In genomic region chr12:53485955-53486729, GRCh38 we compare ENCODE assay signal across 20 cellular contexts. TPM values are rescaled to one million over a fixed set of nuclear protein-coding genes. Genes with fewer than 3 reads are reported as not detected.
DNase-seq lines count a peak whose midpoint lies in the region; ATAC-seq, FAIRE-seq and TF ChIP-seq lines count a peak whose summit lies in the region.
"Had no signal": no experiment of that assay in that cellular context is flagged by ENCODE, and none has a peak within 500 bp of the region (broad histone marks: within the 10 kb centered on the region; RNA-seq: fewer than 3 reads in every experiment).

No MANE protein-coding gene starts in this region.

- no peaks in the 10 kb centered on the region for H3K9me3 ChIP-seq in A549
- no peaks in the 10 kb centered on the region for H3K9me3 ChIP-seq in CD8-positive, alpha-beta memory T cell (ENCODE audit: low read length)
- H3K9me3 ChIP-seq: right lobe of liver, uterus had no signal

- no peak for FAIRE-seq in A549 (lab: Jason Lieb, UNC)

- H3K4me1 Mint-ChIP-seq in CD8-positive, alpha-beta memory T cell = peaks cover 8 to 29% (median 10%) of the 10 kb centered on the region in 3 donors
- peaks cover 16% of the 10 kb centered on the region for H3K4me1 Mint-ChIP-seq in central memory CD8-positive, alpha-beta T cell
- peaks cover 0 to 21% (median 8%) of the 10 kb centered on the region in 4 donors for H3K4me1 Mint-ChIP-seq in naive thymus-derived CD8-positive, alpha-beta T cell

- H3K4me1 ChIP-seq in A549 = peaks cover 13% of the 10 kb centered on the region; the same call in 2 of the 3 replicates
- H3K4me1 ChIP-seq in CD8-positive, alpha-beta memory T cell (ENCODE audit: insufficient read depth, low read length) = no peaks in the 10 kb centered on the region
- H3K4me1 ChIP-seq: right lobe of liver, uterus had no signal

- peaks cover 27% of the 10 kb centered on the region for H3K36me3 ChIP-seq in CD8-positive, alpha-beta memory T cell (ENCODE audit: insufficient read depth, low read length)
- H3K36me3 ChIP-seq: uterus had no signal

- no peak for DNase-seq in A549 (ENCODE audit: low read depth in 1 of 2, low spot score in 1 of 2)
- no peak for DNase-seq in CD8-positive, alpha-beta memory T cell
- DNase-seq in central memory CD8-positive, alpha-beta T cell (ENCODE audit: low spot score in 2 of 2) = no peak
- no peak for DNase-seq in naive thymus-derived CD8-positive, alpha-beta T cell
- DNase-seq in NCI-H748 treated with DMSO at 0.1 percent for 48 hours (lab: John Stamatoyannopoulos, UW) = no peak
- DNase-seq in HEK293T (ENCODE audit: extremely low spot score) = no peak
- no peak for DNase-seq in hepatic stellate cell (ENCODE audit: low spot score)
- DNase-seq: activated gamma-delta T cell; hippocampal formation; NCI-H1105; NCI-H526 treated with DMSO at 0.1 percent for 48 hours; right lobe of liver; SHP77; stimulated activated CD4-positive, alpha-beta T cell treated with anti-CD3 and anti-CD28 coated beads, Interleukin-2, amount 100 ng/mL, for 24 hours had no signal

- CTCF ChIA-PET in A549 (lab: Yijun Ruan, JAX) = interaction anchor here (1.0 to 2.5 kb wide), 5 partner anchors 12 to 134 kb away, joined by 3 to 7 read pairs (median 5); partner anchors contain the start of gene MAP3K12
- CTCF ChIA-PET in CD8-positive, alpha-beta memory T cell (lab: Charles Lee) = interaction anchor here (0.7 kb wide), 1 partner anchor 134 kb away, joined by 3 read pairs; no protein-coding TSS in a partner anchor
- CTCF ChIA-PET in HEK293T (lab: Yijun Ruan, JAX) = no interaction called here

- no peak for TF ChIP-seq POLR2A in A549 (IDR thresholded peaks at IDR 0.05; ENCODE audit: low read length)

- no peak overlapping the region for H3K27ac ChIP-seq in A549
- no peak overlapping the region for H3K27ac ChIP-seq in CD8-positive, alpha-beta memory T cell (ENCODE audit: low read depth, low read length)
- H3K27ac ChIP-seq: right lobe of liver, uterus had no signal

- no peak for TF ChIP-seq CTCF in A549 (IDR thresholded peaks at IDR 0.05)

- TF ChIP-seq RAD21 in A549 (conservative IDR thresholded peaks at IDR 0.05 in 1 of 2, IDR thresholded peaks at IDR 0.05 in 1 of 2) = no peak

- TF ChIP-seq EP300 in A549 (IDR thresholded peaks at IDR 0.05) = no peak

- POLR2A ChIA-PET in A549 (lab: Yijun Ruan, JAX) = interaction anchor here (6.9 kb wide), 1 partner anchor 14 kb away, joined by 34 read pairs; the partner anchor contains the start of genes MAP3K12 and TARBP2
- POLR2A ChIA-PET in CD8-positive, alpha-beta memory T cell (lab: Charles Lee) = no interaction called here
- POLR2A ChIA-PET in naive thymus-derived CD8-positive, alpha-beta T cell (lab: Charles Lee) = interaction anchor here (1.0 kb wide), 1 partner anchor 15 kb away, joined by 5 read pairs; the partner anchor contains the start of gene TARBP2
- POLR2A ChIA-PET in HEK293T (lab: Yijun Ruan, JAX) = interaction anchor here (1.2 kb wide), 1 partner anchor 15 kb away, joined by 5 read pairs; the partner anchor contains the start of gene TARBP2

- H3K4me3 Mint-ChIP-seq in CD8-positive, alpha-beta memory T cell = peak overlapping the region in 1 of 7 donors; percentile 43
- no peak overlapping the region for H3K4me3 Mint-ChIP-seq in central memory CD8-positive, alpha-beta T cell
- peak overlapping the region in 1 of 10 donors; percentile 20 for H3K4me3 Mint-ChIP-seq in naive thymus-derived CD8-positive, alpha-beta T cell

- ATAC-seq in A549 = peak; percentile 2 to 3; a peak in 4 of 6 replicates
- ATAC-seq in central memory CD8-positive, alpha-beta T cell (replicated peaks; ENCODE audit: extremely low read depth, poor library complexity, severe bottlenecking) = peak; percentile 44
- no peak for ATAC-seq in naive thymus-derived CD8-positive, alpha-beta T cell
- ATAC-seq in HG03354 (IDR thresholded peaks at IDR 0.05; ENCODE audit: poor library complexity, severe bottlenecking, unreplicated experiment) = no peak
- ATAC-seq: HCT116 had no signal

- peaks cover 0 to 58% (median 6%) of the 10 kb centered on the region in 3 donors for H3K36me3 Mint-ChIP-seq in CD8-positive, alpha-beta memory T cell
- H3K36me3 Mint-ChIP-seq in central memory CD8-positive, alpha-beta T cell (ENCODE audit: insufficient read depth) = peaks cover 38% of the 10 kb centered on the region
- peaks cover 0 to 39% (median 5%) of the 10 kb centered on the region in 3 donors for H3K36me3 Mint-ChIP-seq in naive thymus-derived CD8-positive, alpha-beta T cell

- H3K27me3 ChIP-seq in CD8-positive, alpha-beta memory T cell (ENCODE audit: insufficient read depth, low read length, poor library complexity, severe bottlenecking) = no peaks in the 10 kb centered on the region
- H3K27me3 ChIP-seq: right lobe of liver, uterus had no signal

- no peaks in the 10 kb centered on the region for H3K27me3 Mint-ChIP-seq in CD8-positive, alpha-beta memory T cell
- no peaks in the 10 kb centered on the region for H3K27me3 Mint-ChIP-seq in central memory CD8-positive, alpha-beta T cell
- H3K27me3 Mint-ChIP-seq in naive thymus-derived CD8-positive, alpha-beta T cell = no peaks in the 10 kb centered on the region

- 96% methylated on average over 10 of the region's 10 CpGs for WGBS in A549 (ENCODE audit: missing lambda C conversion rate)

- no peaks in the 10 kb centered on the region for H3K9me3 Mint-ChIP-seq in CD8-positive, alpha-beta memory T cell
- H3K9me3 Mint-ChIP-seq in central memory CD8-positive, alpha-beta T cell = no peaks in the 10 kb centered on the region
- H3K9me3 Mint-ChIP-seq in naive thymus-derived CD8-positive, alpha-beta T cell = no peaks in the 10 kb centered on the region

- H3K27ac Mint-ChIP-seq in CD8-positive, alpha-beta memory T cell = peak overlapping the region; percentile 61 to 82 (median 65)
- H3K27ac Mint-ChIP-seq in central memory CD8-positive, alpha-beta T cell (ENCODE audit: low read depth) = peak overlapping the region; percentile 75
- H3K27ac Mint-ChIP-seq in naive thymus-derived CD8-positive, alpha-beta T cell = peak overlapping the region in 7 of 10 donors; percentile 19 to 89 (median 82)

- H3K4me2 ChIP-seq in A549 = no peak overlapping the region

- no peak overlapping the region for H3K4me3 ChIP-seq in A549
- no peak overlapping the region for H3K4me3 ChIP-seq in CD8-positive, alpha-beta memory T cell (ENCODE audit: low read length)
- H3K4me3 ChIP-seq: right lobe of liver, uterus had no signal

TF ChIP-seq in HEK293T, 16 proteins besides CTCF, POLR2A, EP300 and RAD21:
- TF ChIP-seq HDGF (IDR thresholded peaks at IDR 0.05; ENCODE audit: borderline replicate concordance) = no peak
- TF ChIP-seq ZNF384 (IDR thresholded peaks at IDR 0.05) = no peak
- no peak for TF ChIP-seq SUZ12 (IDR thresholded peaks at IDR 0.05)

RNA-seq across cellular contexts. Expression of gene MAP3K12, which starts 13.1 kb away (rescaled TPM):
- polyA plus RNA-seq in A549 (2011; rRNA removed) (21.9 and 30.6 TPM in 2 replicates), A549 (2017; fragmentation: RNase III; extraction: RNeasy Plus Mini Kit Qiagen cat#74134 plus additional on column Dnase treatment) (14.0 to 18.7 TPM (median 16.1 TPM) in 3 replicates)
- 20.1 and 23.0 TPM in 2 replicates for polyA plus RNA-seq in A549 (2012; cell fraction: cytosol; rRNA removed)
- 110 and 113 TPM in 2 replicates for polyA plus RNA-seq in A549 (2012; cell fraction: nucleus; rRNA removed)
- 29.2 and 40.6 TPM in 2 replicates for polyA minus RNA-seq in A549 (2011; rRNA and poly(A)+ RNA removed)
- 10 to 100 TPM; 11.9 TPM for total RNA-seq in CD8-positive, alpha-beta memory T cell
- 6.9 TPM for polyA plus RNA-seq in CD8-positive, alpha-beta memory T cell
- 10 to 100 TPM; 17.2 to 23.8 TPM for total RNA-seq in naive thymus-derived CD8-positive, alpha-beta T cell
- 1 to 10 TPM; 2.4 to 3.9 (median 3.4) TPM for polyA plus RNA-seq in naive thymus-derived CD8-positive, alpha-beta T cell

RNA-seq across cellular contexts. Expression of gene TARBP2, which starts 14.9 kb away (rescaled TPM):
- polyA plus RNA-seq in A549 (2011; rRNA removed) (41.5 and 51.2 TPM in 2 replicates), A549 (2017; fragmentation: RNase III; extraction: RNeasy Plus Mini Kit Qiagen cat#74134 plus additional on column Dnase treatment) (43.7 to 50.4 TPM (median 49.9 TPM) in 3 replicates)
- polyA plus RNA-seq in A549 (2012; cell fraction: cytosol; rRNA removed) = 91.9 and 106 TPM in 2 replicates
- 170 and 176 TPM in 2 replicates for polyA plus RNA-seq in A549 (2012; cell fraction: nucleus; rRNA removed)
- polyA minus RNA-seq in A549 (2011; rRNA and poly(A)+ RNA removed) = 39.4 and 49.2 TPM in 2 replicates
- 10 to 100 TPM; 62.1 to 65.1 TPM for total RNA-seq in CD8-positive, alpha-beta memory T cell
- polyA plus RNA-seq in CD8-positive, alpha-beta memory T cell = 26.3 TPM
- total RNA-seq in naive thymus-derived CD8-positive, alpha-beta T cell = 10 to 100 TPM; 45.2 to 46.1 TPM
- 10 to 100 TPM; 27.0 to 32.1 (median 27.9) TPM for polyA plus RNA-seq in naive thymus-derived CD8-positive, alpha-beta T cell

RNA-seq across cellular contexts. Expression of gene NPFF, which starts 21.1 kb away (rescaled TPM):
- polyA plus RNA-seq in A549 (2011; rRNA removed) = 0.17 TPM in 1 of 2 replicates, not detected in the other
- polyA plus RNA-seq in A549 (2012; cell fraction: cytosol; rRNA removed) = 0.26 and 0.46 TPM in 2 replicates
- polyA plus RNA-seq in A549 (2012; cell fraction: nucleus; rRNA removed) = 1.4 and 1.6 TPM in 2 replicates
- not detected in 3 replicates for polyA plus RNA-seq in A549 (2017; fragmentation: RNase III; extraction: RNeasy Plus Mini Kit Qiagen cat#74134 plus additional on column Dnase treatment)
- polyA minus RNA-seq in A549 (2011; rRNA and poly(A)+ RNA removed) = not detected in 2 replicates
- not detected for total RNA-seq in CD8-positive, alpha-beta memory T cell
- polyA plus RNA-seq in CD8-positive, alpha-beta memory T cell = not detected
- not detected for total RNA-seq in naive thymus-derived CD8-positive, alpha-beta T cell
- not detected for polyA plus RNA-seq in naive thymus-derived CD8-positive, alpha-beta T cell
- total RNA-seq: G401, OCI-LY7, omental fat pad, right lobe of liver, uterus had no signal

RNA-seq across cellular contexts. Expression of gene PCBP2, which starts 34.2 kb away (rescaled TPM):
- 367 and 604 TPM in 2 replicates for polyA plus RNA-seq in A549 (2011; rRNA removed)
- 705 and 750 TPM in 2 replicates for polyA plus RNA-seq in A549 (2012; cell fraction: cytosol; rRNA removed)
- polyA plus RNA-seq in A549 (2012; cell fraction: nucleus; rRNA removed) = 500 and 631 TPM in 2 replicates
- polyA plus RNA-seq in A549 (2017; fragmentation: RNase III; extraction: RNeasy Plus Mini Kit Qiagen cat#74134 plus additional on column Dnase treatment) = 546 to 553 TPM (median 551 TPM) in 3 replicates
- 1,540 and 1,566 TPM in 2 replicates for polyA minus RNA-seq in A549 (2011; rRNA and poly(A)+ RNA removed)
- 1,000 to 10,000 TPM in 1 of 2 experiments, 100 to 1,000 TPM in 1; 995 to 1,025 TPM for total RNA-seq in CD8-positive, alpha-beta memory T cell
- polyA plus RNA-seq in CD8-positive, alpha-beta memory T cell = 104 TPM
- 100 to 1,000 TPM; 858 to 917 TPM for total RNA-seq in naive thymus-derived CD8-positive, alpha-beta T cell
- polyA plus RNA-seq in naive thymus-derived CD8-positive, alpha-beta T cell = 100 to 1,000 TPM; 143 to 157 (median 152) TPM

RNA-seq across cellular contexts. Expression of gene PRR13, which starts 44.6 kb away (rescaled TPM):
- polyA plus RNA-seq in A549 (2011; rRNA removed) = 203 and 257 TPM in 2 replicates
- polyA plus RNA-seq in A549 (2012; cell fraction: cytosol; rRNA removed) = 214 and 245 TPM in 2 replicates
- polyA plus RNA-seq in A549 (2012; cell fraction: nucleus; rRNA removed) = 99.6 and 118 TPM in 2 replicates
- 210 to 248 TPM (median 221 TPM) in 3 replicates for polyA plus RNA-seq in A549 (2017; fragmentation: RNase III; extraction: RNeasy Plus Mini Kit Qiagen cat#74134 plus additional on column Dnase treatment)
- polyA minus RNA-seq in A549 (2011; rRNA and poly(A)+ RNA removed) = 200 and 213 TPM in 2 replicates
- total RNA-seq in CD8-positive, alpha-beta memory T cell = 100 to 1,000 TPM; 234 to 236 TPM
- polyA plus RNA-seq in CD8-positive, alpha-beta memory T cell = 602 TPM
- total RNA-seq in naive thymus-derived CD8-positive, alpha-beta T cell = 100 to 1,000 TPM; 215 to 217 TPM
- 100 to 1,000 TPM; 513 to 535 (median 534) TPM for polyA plus RNA-seq in naive thymus-derived CD8-positive, alpha-beta T cell

Comparison
In these comparisons a context has a peak if more than half of its experiments do, and no peak if none do; other contexts are left out.
1. ATAC-seq: peak in A549 (2 of 2) and central memory CD8-positive, alpha-beta T cell (single experiment); none in naive thymus-derived CD8-positive, alpha-beta T cell (0 of 2) and HG03354 (single experiment).
2. Peak in every context shown above with its lines, with median percentiles within 50 percentile points of each other: H3K27ac Mint-ChIP-seq.